In genomic region chr18:3012306-3012919, GRCh38 we compare ENCODE assay signal across 8 cellular contexts. TPM values are rescaled to one million over a fixed set of nuclear protein-coding genes. Genes with fewer than 3 reads are reported as not detected.
A peak's percentile ranks its signal among the peaks of the same experiment; 100 is the strongest.
DNase-seq lines count a peak whose midpoint lies in the region; ATAC-seq and TF ChIP-seq lines count a peak whose summit lies in the region.

No MANE protein-coding gene starts in this region.

- TF ChIP-seq CTCF in lung (IDR thresholded peaks at IDR 0.05; ENCODE audit: control extremely low read depth, extremely low read depth), result no peak

- H3K9ac ChIP-seq in BLaER1, result peak overlapping the region; percentile 92

- peaks cover 67% of the 10 kb centered on the region for H3K4me1 ChIP-seq in BLaER1
- peaks cover 2 to 21% of the 10 kb centered on the region in 2 donors for H3K4me1 ChIP-seq in lung (ENCODE audit: control insufficient read depth in 2 of 2, insufficient read depth in 2 of 2, low read length in 2 of 2)

- peak overlapping the region; percentile 91 for H3K27ac ChIP-seq in BLaER1
- H3K27ac ChIP-seq in lung (ENCODE audit: low read depth in 1 of 2, low read length in 1 of 2), result peak overlapping the region; percentile 95 to 100

- peaks cover 70% of the 10 kb centered on the region for H3K4me1 Mint-ChIP-seq in dendritic cell treated with granulocyte-macrophage colony-stimulating factor and Interleukin-4, amounts not matched to agents 40 ng/mL and 50 ng/mL, for 4 days (ENCODE audit: low read depth)

- H3K27me3 ChIP-seq in BLaER1 (no peaks in the 10 kb centered on the region), lung (ENCODE audit: control insufficient read depth, insufficient read depth) (no peaks in the 10 kb centered on the region)

- no peaks in the 10 kb centered on the region for H3K9me3 Mint-ChIP-seq in dendritic cell treated with granulocyte-macrophage colony-stimulating factor and Interleukin-4, amounts not matched to agents 40 ng/mL and 50 ng/mL, for 4 days

- no peaks in the 10 kb centered on the region for H3K9me3 ChIP-seq in BLaER1
- H3K9me3 ChIP-seq in lung (ENCODE audit: control insufficient read depth in 2 of 2, insufficient read depth in 1 of 2, low read length in 1 of 2), result no peaks in the 10 kb centered on the region

- ATAC-seq in GM19463 (IDR thresholded peaks at IDR 0.05; ENCODE audit: unreplicated experiment) (peak; percentile 33), lung (ENCODE audit: insufficient read depth, low FRiP score) (peak; percentile 2), HG03097 (IDR thresholded peaks at IDR 0.05; ENCODE audit: low FRiP score, unreplicated experiment) (no peak)
- ATAC-seq in activated CD4-positive, CD25-positive, alpha-beta regulatory T cell treated with anti-CD3 and anti-CD28 coated beads, Interleukin-2, amount 50 U/mL, for 24 hours, result peak; percentile 25 to 30

- H3K36me3 ChIP-seq in BLaER1 (peaks cover 43% of the 10 kb centered on the region), lung (ENCODE audit: control insufficient read depth in 2 of 2, insufficient read depth in 2 of 2, low read length in 2 of 2) (peaks cover 3 to 6% of the 10 kb centered on the region in 2 donors)

- peaks cover 29% of the 10 kb centered on the region for H3K36me3 Mint-ChIP-seq in dendritic cell treated with granulocyte-macrophage colony-stimulating factor and Interleukin-4, amounts not matched to agents 40 ng/mL and 50 ng/mL, for 4 days (ENCODE audit: low read depth)

- DNase-seq in lung (ENCODE audit: low spot score), result no peak
- DNase-seq in stimulated activated CD8-positive, alpha-beta memory T cell treated with anti-CD3 and anti-CD28 coated beads, Interleukin-15, amount 100 ng/mL, for 48 hours (ENCODE audit: low read depth in 2 of 2), result peak; percentile 21 to 22

- no peaks in the 10 kb centered on the region for H3K27me3 Mint-ChIP-seq in dendritic cell treated with granulocyte-macrophage colony-stimulating factor and Interleukin-4, amounts not matched to agents 40 ng/mL and 50 ng/mL, for 4 days

- H3K4me3 Mint-ChIP-seq in dendritic cell treated with granulocyte-macrophage colony-stimulating factor and Interleukin-4, amounts not matched to agents 40 ng/mL and 50 ng/mL, for 4 days, result peak overlapping the region; percentile 78

- intact Hi-C loops in dendritic cell treated with granulocyte-macrophage colony-stimulating factor and Interleukin-4, amounts not matched to agents 40 ng/mL and 50 ng/mL, for 4 days (cut with micrococcal nuclease), result loop anchor here (5.0 kb wide), 2 partner anchors 235 to 355 kb away; partner anchors contain the start of genes MYL12A and SMCHD1

- H3K4me3 ChIP-seq in BLaER1 (peak overlapping the region; percentile 93), lung (peak overlapping the region; percentile 85)

- TF ChIP-seq RAD21 in Ishikawa (IDR thresholded peaks at IDR 0.05; ENCODE audit: low read depth), result no peak

- TF ChIP-seq EP300 in Ishikawa (IDR thresholded peaks at IDR 0.05; ENCODE audit: borderline replicate concordance), result no peak

- peak overlapping the region; percentile 89 for H3K4me2 ChIP-seq in BLaER1

- H4K20me1 ChIP-seq in BLaER1, result peaks cover 27% of the 10 kb centered on the region

- H3K27ac Mint-ChIP-seq in dendritic cell treated with granulocyte-macrophage colony-stimulating factor and Interleukin-4, amounts not matched to agents 40 ng/mL and 50 ng/mL, for 4 days, result peak overlapping the region; percentile 80

- WGBS in lung, 2 donors, result 1% methylated on average over 33 to 61 of the region's 61 CpGs

TF ChIP-seq in Ishikawa, 13 proteins besides CTCF, POLR2A, EP300 and RAD21:
- TF ChIP-seq YY1 (IDR thresholded peaks at IDR 0.05; ENCODE audit: low read depth) (no peak), REST (IDR thresholded peaks at IDR 0.05; ENCODE audit: low read depth) (no peak), FOXM1 (IDR thresholded peaks at IDR 0.05; ENCODE audit: borderline replicate concordance, low read depth) (no peak), ZBTB7A (IDR thresholded peaks at IDR 0.05; ENCODE audit: low read depth) (peak; percentile 73; the same call in 1 of the 2 replicates), TCF12 (IDR thresholded peaks at IDR 0.05; ENCODE audit: low read depth) (no peak), CEBPB (IDR thresholded peaks at IDR 0.05) (no peak), EGR1 (IDR thresholded peaks at IDR 0.05) (peak; percentile 56), TAF1 (IDR thresholded peaks at IDR 0.05; ENCODE audit: low read depth) (no peak; the same call in 1 of the 2 replicates), TEAD4 (IDR thresholded peaks at IDR 0.05) (no peak), NFIC (IDR thresholded peaks at IDR 0.05) (no peak), CREB1 (IDR thresholded peaks at IDR 0.05; ENCODE audit: low read depth) (no peak), MAX (IDR thresholded peaks at IDR 0.05) (peak; percentile 30; the same call in 1 of the 2 replicates)
- TF ChIP-seq, protein P1, sequence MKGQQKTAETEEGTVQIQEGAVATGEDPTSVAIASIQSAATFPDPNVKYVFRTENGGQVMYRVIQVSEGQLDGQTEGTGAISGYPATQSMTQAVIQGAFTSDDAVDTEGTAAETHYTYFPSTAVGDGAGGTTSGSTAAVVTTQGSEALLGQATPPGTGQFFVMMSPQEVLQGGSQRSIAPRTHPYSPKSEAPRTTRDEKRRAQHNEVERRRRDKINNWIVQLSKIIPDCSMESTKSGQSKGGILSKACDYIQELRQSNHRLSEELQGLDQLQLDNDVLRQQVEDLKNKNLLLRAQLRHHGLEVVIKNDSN (IDR thresholded peaks at IDR 0.05), result peak; percentile 92

RNA-seq across cellular contexts. Expression of gene LPIN2, which starts 0.5 kb away (rescaled TPM):
- 10 to 100 TPM; 42.7 to 46.3 TPM for total RNA-seq in lung
- polyA plus RNA-seq in lung, result 10 to 100 TPM; 11.2 to 22.3 TPM
